Comparison of ENCODE assay signal across 1 cellular context in the genomic region with DNA sequence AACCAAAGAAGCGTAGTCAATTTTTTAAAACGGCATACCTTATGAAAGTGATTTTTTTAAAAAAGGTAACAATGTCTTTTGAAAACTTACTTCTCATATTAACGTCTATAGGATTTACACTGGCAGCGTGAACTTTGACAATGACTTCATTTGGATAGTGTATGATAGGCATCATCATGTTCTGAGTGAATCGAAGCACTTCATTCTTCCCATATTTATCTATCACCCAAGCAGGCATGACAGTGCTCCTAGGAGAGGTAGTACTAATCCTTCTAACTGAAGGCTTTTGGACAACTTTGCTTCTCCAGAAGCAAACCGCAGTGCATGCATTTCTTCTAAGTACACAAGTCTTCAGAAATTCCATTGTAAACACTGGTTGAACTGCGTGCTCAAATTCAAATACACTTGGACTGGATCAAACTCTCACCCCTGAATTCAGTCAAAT.
TF ChIP-seq lines count a peak whose summit lies in the region.

No MANE protein-coding gene starts in this region.

TF ChIP-seq in endothelial cell of umbilical vein, 7 proteins besides CTCF, POLR2A, EP300 and RAD21:
- no peak for TF ChIP-seq EZH2 (IDR thresholded peaks at IDR 0.05; ENCODE audit: borderline replicate concordance, low read depth, low read length, severe bottlenecking)
- TF ChIP-seq POLR2AphosphoS5 (IDR thresholded peaks at IDR 0.05; ENCODE audit: insufficient read depth, low read depth, low read length), result no peak
- TF ChIP-seq FOS (IDR thresholded peaks at IDR 0.05; ENCODE audit: borderline replicate concordance, insufficient read depth, low read length), result no peak
- TF ChIP-seq GATA2 (IDR thresholded peaks at IDR 0.05; ENCODE audit: insufficient read depth, insufficient read length, low read depth, low read length), result no peak
- no peak for TF ChIP-seq MYC (IDR thresholded peaks at IDR 0.05; ENCODE audit: low read depth, low read length)
- no peak for TF ChIP-seq JUN (IDR thresholded peaks at IDR 0.05; ENCODE audit: borderline replicate concordance, insufficient read depth, insufficient read length, low read depth)
- TF ChIP-seq, protein P1, sequence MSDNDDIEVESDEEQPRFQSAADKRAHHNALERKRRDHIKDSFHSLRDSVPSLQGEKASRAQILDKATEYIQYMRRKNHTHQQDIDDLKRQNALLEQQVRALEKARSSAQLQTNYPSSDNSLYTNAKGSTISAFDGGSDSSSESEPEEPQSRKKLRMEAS (IDR thresholded peaks at IDR 0.05; ENCODE audit: insufficient read depth, insufficient read length), result no peak
TF ChIP-seq in endothelial cell of umbilical vein: peak in this region for 0.
